ENCODE assay signal across 22 cellular contexts in genomic region chr9:117101003-117101402, GRCh38.
"Had no signal": no experiment of that assay in that cellular context is flagged by ENCODE, and none has a peak within 500 bp of the region (broad histone marks: within the 10 kb centered on the region; RNA-seq: fewer than 3 reads in every experiment).

No MANE protein-coding gene starts in this region.

- H3K4me2 ChIP-seq: smooth muscle cell had no signal

- H3K36me3 Mint-ChIP-seq: naive B cell; natural killer cell treated with Interleukin-12 subunit alpha and Interleukin-12 subunit beta and Interleukin-15 and Interleukin-18, amount 100 ng/mL, for 72 hours; stimulated activated effector memory CD8-positive, alpha-beta T cell treated with anti-CD3 and anti-CD28 coated beads, Interleukin-12 subunit alpha, Interleukin-12 subunit beta, amount 100 ng/mL, for 72 hours had no signal

- H3K27me3 Mint-ChIP-seq: natural killer cell treated with Interleukin-12 subunit alpha and Interleukin-12 subunit beta and Interleukin-15 and Interleukin-18, amount 100 ng/mL, for 72 hours had no signal

- H3K4me1 ChIP-seq: lower lobe of right lung, parathyroid adenoma, prostate gland, right atrium auricular region, stomach, thyroid gland, vagina had no signal

- ATAC-seq: left ventricle myocardium superior; lower lobe of right lung; mucosa of descending colon; natural killer cell treated with Interleukin-12 subunit alpha and Interleukin-12 subunit beta and Interleukin-15 and Interleukin-18, amount 100 ng/mL, for 72 hours; sciatic nerve; stimulated activated effector memory CD8-positive, alpha-beta T cell treated with anti-CD3 and anti-CD28 coated beads, Interleukin-12 subunit alpha, Interleukin-12 subunit beta, amount 100 ng/mL, for 72 hours had no signal

- H3K36me3 ChIP-seq: lower lobe of right lung, prostate gland, right atrium auricular region, stomach, thyroid gland, vagina had no signal

- H3K4me3 Mint-ChIP-seq: naive B cell; natural killer cell treated with Interleukin-12 subunit alpha and Interleukin-12 subunit beta and Interleukin-15 and Interleukin-18, amount 100 ng/mL, for 72 hours; neural crest cell; stimulated activated effector memory CD8-positive, alpha-beta T cell treated with anti-CD3 and anti-CD28 coated beads, Interleukin-12 subunit alpha, Interleukin-12 subunit beta, amount 100 ng/mL, for 72 hours had no signal

- H2AFZ ChIP-seq: parathyroid adenoma had no signal

- H3K79me2 ChIP-seq: parathyroid adenoma had no signal

- H3K27ac Mint-ChIP-seq: naive B cell; natural killer cell treated with Interleukin-12 subunit alpha and Interleukin-12 subunit beta and Interleukin-15 and Interleukin-18, amount 100 ng/mL, for 72 hours; stimulated activated effector memory CD8-positive, alpha-beta T cell treated with anti-CD3 and anti-CD28 coated beads, Interleukin-12 subunit alpha, Interleukin-12 subunit beta, amount 100 ng/mL, for 72 hours had no signal

- H3K4me3 ChIP-seq: dorsolateral prefrontal cortex, lower lobe of right lung, mucosa of descending colon, prostate gland, right atrium auricular region, smooth muscle cell, stomach, thyroid gland, vagina had no signal

- H3K9me3 Mint-ChIP-seq: neural crest cell had no signal

- H3K27me3 ChIP-seq: dorsolateral prefrontal cortex, right atrium auricular region, stomach, thyroid gland, vagina had no signal

- H3K27ac ChIP-seq: dorsolateral prefrontal cortex, lower lobe of right lung, parathyroid adenoma, prostate gland, right atrium auricular region, stomach, thyroid gland, vagina had no signal

- H3K9me3 ChIP-seq: lower lobe of right lung, mucosa of descending colon, prostate gland, right atrium auricular region, stomach, thyroid gland, vagina had no signal

- DNase-seq: dorsolateral prefrontal cortex; effector CD4-positive, alpha-beta T cell; head of caudate nucleus; left ventricle myocardium superior; lower lobe of right lung; mucosa of descending colon; naive B cell; stimulated activated CD4-positive, alpha-beta T cell treated with anti-CD3 and anti-CD28 coated beads, Interleukin-2, amount 100 ng/mL, for 24 hours; stimulated activated CD4-positive, alpha-beta T cell treated with anti-CD3 and anti-CD28 coated beads, Interleukin-4, amount 100 ng/mL, for 24 hours; stimulated activated naive CD4-positive, alpha-beta T cell treated with Interleukin-2 at 50 U/mL for 16 hours; stomach; thyroid gland; trophoblast cell had no signal

- H3K4me1 Mint-ChIP-seq: naive B cell; neural crest cell; stimulated activated effector memory CD8-positive, alpha-beta T cell treated with anti-CD3 and anti-CD28 coated beads, Interleukin-12 subunit alpha, Interleukin-12 subunit beta, amount 100 ng/mL, for 72 hours had no signal
